ENCODE assay signal across 8 cellular contexts in genomic region chr19:35963514-35963913, GRCh38. TPM values are rescaled to one million over a fixed set of nuclear protein-coding genes. Genes with fewer than 3 reads are reported as not detected.
DNase-seq lines count a peak whose midpoint lies in the region; ATAC-seq, FAIRE-seq and TF ChIP-seq lines count a peak whose summit lies in the region.

No MANE protein-coding gene starts in this region.

- H3K4me3 ChIP-seq in GM23338 = no peak overlapping the region

- H3K36me3 Mint-ChIP-seq in GM23338 (ENCODE audit: low read depth) = no peaks in the 10 kb centered on the region

- no peaks in the 10 kb centered on the region for H3K4me1 ChIP-seq in GM23338 (ENCODE audit: insufficient read depth)

- FAIRE-seq in HTR-8/SVneo (lab: Jason Lieb, UNC) = no peak

- peaks cover 4% of the 10 kb centered on the region for H3K4me1 Mint-ChIP-seq in GM23338

- no peak overlapping the region for H2AFZ ChIP-seq in GM23338

- H3K27me3 Mint-ChIP-seq in GM23338 (ENCODE audit: insufficient read depth, low read depth, poor library complexity) = peaks cover 30% of the 10 kb centered on the region

- H3K27ac Mint-ChIP-seq in GM23338 = no peak overlapping the region

- DNase-seq in GM23338 (ENCODE audit: low spot score) = peak; percentile 92
- peak; percentile 62 for DNase-seq in RPMI7951 (ENCODE audit: low read depth)
- peak; percentile 81 for DNase-seq in ecto neural progenitor cell (ENCODE audit: low spot score)
- peak; percentile 14 for DNase-seq in non-pigmented ciliary epithelial cell (ENCODE audit: low read depth)
- DNase-seq in NCI-H2107 treated with DMSO at 0.1 percent for 48 hours (lab: John Stamatoyannopoulos, UW; ENCODE audit: unreplicated experiment) = no peak
- no peak for DNase-seq in HTR-8/SVneo (ENCODE audit: insufficient read length, low spot score)
- no peak for DNase-seq in T1000 (lab: John Stamatoyannopoulos, UW)

- H3K4me2 ChIP-seq in GM23338 = no peak overlapping the region

- H3K79me2 ChIP-seq in GM23338 (replicated peaks; ENCODE audit: insufficient read depth) = no peaks in the 10 kb centered on the region

- H3K9me2 ChIP-seq in GM23338 (ENCODE audit: insufficient read depth) = no peaks in the 10 kb centered on the region

- H3K27me3 ChIP-seq in GM23338 (ENCODE audit: insufficient read depth) = peaks cover 33% of the 10 kb centered on the region

- no peak for TF ChIP-seq CTCF in GM23338 (conservative IDR thresholded peaks at IDR 0.05; ENCODE audit: low read depth in 2 of 2)

- no peaks in the 10 kb centered on the region for H3K36me3 ChIP-seq in GM23338 (ENCODE audit: insufficient read depth)

- H4K20me1 ChIP-seq in GM23338 (replicated peaks; ENCODE audit: insufficient read depth) = no peaks in the 10 kb centered on the region

- no peaks in the 10 kb centered on the region for H3F3A ChIP-seq in GM23338 (replicated peaks; ENCODE audit: low read depth)

- no peak overlapping the region for H3K27ac ChIP-seq in GM23338 (ENCODE audit: low read depth)

- no peak overlapping the region for H3K4me3 Mint-ChIP-seq in GM23338

- no peaks in the 10 kb centered on the region; the same call in 2 of the 3 replicates for H3K9me3 Mint-ChIP-seq in GM23338

- ATAC-seq in GM23338 (peak; percentile 67), GM19463 (IDR thresholded peaks at IDR 0.05; ENCODE audit: unreplicated experiment) (no peak)

TF ChIP-seq in GM23338, 12 proteins besides CTCF, POLR2A, EP300 and RAD21:
- no peak for TF ChIP-seq ZNF114 (CRISPR knock-in tag; IDR thresholded peaks at IDR 0.05)
- TF ChIP-seq, protein P1, sequence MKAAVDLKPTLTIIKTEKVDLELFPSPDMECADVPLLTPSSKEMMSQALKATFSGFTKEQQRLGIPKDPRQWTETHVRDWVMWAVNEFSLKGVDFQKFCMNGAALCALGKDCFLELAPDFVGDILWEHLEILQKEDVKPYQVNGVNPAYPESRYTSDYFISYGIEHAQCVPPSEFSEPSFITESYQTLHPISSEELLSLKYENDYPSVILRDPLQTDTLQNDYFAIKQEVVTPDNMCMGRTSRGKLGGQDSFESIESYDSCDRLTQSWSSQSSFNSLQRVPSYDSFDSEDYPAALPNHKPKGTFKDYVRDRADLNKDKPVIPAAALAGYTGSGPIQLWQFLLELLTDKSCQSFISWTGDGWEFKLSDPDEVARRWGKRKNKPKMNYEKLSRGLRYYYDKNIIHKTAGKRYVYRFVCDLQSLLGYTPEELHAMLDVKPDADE (IDR thresholded peaks at IDR 0.05) = no peak
- TF ChIP-seq, protein P2, sequence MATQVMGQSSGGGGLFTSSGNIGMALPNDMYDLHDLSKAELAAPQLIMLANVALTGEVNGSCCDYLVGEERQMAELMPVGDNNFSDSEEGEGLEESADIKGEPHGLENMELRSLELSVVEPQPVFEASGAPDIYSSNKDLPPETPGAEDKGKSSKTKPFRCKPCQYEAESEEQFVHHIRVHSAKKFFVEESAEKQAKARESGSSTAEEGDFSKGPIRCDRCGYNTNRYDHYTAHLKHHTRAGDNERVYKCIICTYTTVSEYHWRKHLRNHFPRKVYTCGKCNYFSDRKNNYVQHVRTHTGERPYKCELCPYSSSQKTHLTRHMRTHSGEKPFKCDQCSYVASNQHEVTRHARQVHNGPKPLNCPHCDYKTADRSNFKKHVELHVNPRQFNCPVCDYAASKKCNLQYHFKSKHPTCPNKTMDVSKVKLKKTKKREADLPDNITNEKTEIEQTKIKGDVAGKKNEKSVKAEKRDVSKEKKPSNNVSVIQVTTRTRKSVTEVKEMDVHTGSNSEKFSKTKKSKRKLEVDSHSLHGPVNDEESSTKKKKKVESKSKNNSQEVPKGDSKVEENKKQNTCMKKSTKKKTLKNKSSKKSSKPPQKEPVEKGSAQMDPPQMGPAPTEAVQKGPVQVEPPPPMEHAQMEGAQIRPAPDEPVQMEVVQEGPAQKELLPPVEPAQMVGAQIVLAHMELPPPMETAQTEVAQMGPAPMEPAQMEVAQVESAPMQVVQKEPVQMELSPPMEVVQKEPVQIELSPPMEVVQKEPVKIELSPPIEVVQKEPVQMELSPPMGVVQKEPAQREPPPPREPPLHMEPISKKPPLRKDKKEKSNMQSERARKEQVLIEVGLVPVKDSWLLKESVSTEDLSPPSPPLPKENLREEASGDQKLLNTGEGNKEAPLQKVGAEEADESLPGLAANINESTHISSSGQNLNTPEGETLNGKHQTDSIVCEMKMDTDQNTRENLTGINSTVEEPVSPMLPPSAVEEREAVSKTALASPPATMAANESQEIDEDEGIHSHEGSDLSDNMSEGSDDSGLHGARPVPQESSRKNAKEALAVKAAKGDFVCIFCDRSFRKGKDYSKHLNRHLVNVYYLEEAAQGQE (IDR thresholded peaks at IDR 0.05; ENCODE audit: unreplicated experiment) = peak; percentile 95

RNA-seq across cellular contexts. Expression of gene LRFN3, which starts 27.3 kb away (rescaled TPM):
- total RNA-seq in GM23338 (2014; rRNA removed; shearing (Covaris generic)) = 15.1 and 18.2 TPM in 2 replicates
- 5.8 and 6.0 TPM in 2 replicates for polyA plus RNA-seq in GM23338 (2016; fragmentation: Nextera tagmentation; extraction: Ambion mirVana)
- total RNA-seq in RPMI7951 (2014; rRNA removed; shearing (Covaris generic)) = 4.2 and 5.5 TPM in 2 replicates

RNA-seq across cellular contexts. Expression of gene SDHAF1, which starts 31.5 kb away (rescaled TPM):
- 45.8 and 55.9 TPM in 2 replicates for total RNA-seq in GM23338 (2014; rRNA removed; shearing (Covaris generic))
- polyA plus RNA-seq in GM23338 (2016; fragmentation: Nextera tagmentation; extraction: Ambion mirVana) = 19.9 TPM in 2 replicates
- total RNA-seq in RPMI7951 (2014; rRNA removed; shearing (Covaris generic)) = 25.8 and 34.0 TPM in 2 replicates

RNA-seq across cellular contexts. Expression of gene SYNE4, which starts 45.1 kb away (rescaled TPM):
- total RNA-seq in GM23338 (2014; rRNA removed; shearing (Covaris generic)) = 24.1 and 26.1 TPM in 2 replicates
- 47.3 and 49.8 TPM in 2 replicates for polyA plus RNA-seq in GM23338 (2016; fragmentation: Nextera tagmentation; extraction: Ambion mirVana)
- not detected in 2 replicates for total RNA-seq in RPMI7951 (2014; rRNA removed; shearing (Covaris generic))

RNA-seq across cellular contexts. Expression of gene ALKBH6, which starts 50.5 kb away (rescaled TPM):
- total RNA-seq in GM23338 (2014; rRNA removed; shearing (Covaris generic)) = 28.5 and 33.6 TPM in 2 replicates
- 51.4 and 54.6 TPM in 2 replicates for polyA plus RNA-seq in GM23338 (2016; fragmentation: Nextera tagmentation; extraction: Ambion mirVana)
- 34.1 and 39.8 TPM in 2 replicates for total RNA-seq in RPMI7951 (2014; rRNA removed; shearing (Covaris generic))

RNA-seq across cellular contexts. Expression of gene TYROBP, which starts 55.4 kb away (rescaled TPM):
- not detected in 2 replicates for total RNA-seq in GM23338 (2014; rRNA removed; shearing (Covaris generic))
- 0.99 TPM in 1 of 2 replicates, not detected in the other for polyA plus RNA-seq in GM23338 (2016; fragmentation: Nextera tagmentation; extraction: Ambion mirVana)
- not detected in 2 replicates for total RNA-seq in RPMI7951 (2014; rRNA removed; shearing (Covaris generic))

Comparison
In these comparisons a context has a peak if more than half of its experiments do, and no peak if none do; other contexts are left out.
1. DNase-seq: peak in GM23338 (single experiment), RPMI7951 (single experiment), ecto neural progenitor cell (single experiment) and non-pigmented ciliary epithelial cell (single experiment); none in NCI-H2107 treated with DMSO at 0.1 percent for 48 hours (single experiment), HTR-8/SVneo (single experiment) and T1000 (single experiment).
2. RNA of gene SYNE4, which starts 45.1 kb away (total RNA-seq): 24.1 to 26.1 TPM in GM23338; not detected in RPMI7951; every median in the first group is over 10 times any median in the second.